19 cellular contexts compared by ENCODE assay signal in the genomic region with DNA sequence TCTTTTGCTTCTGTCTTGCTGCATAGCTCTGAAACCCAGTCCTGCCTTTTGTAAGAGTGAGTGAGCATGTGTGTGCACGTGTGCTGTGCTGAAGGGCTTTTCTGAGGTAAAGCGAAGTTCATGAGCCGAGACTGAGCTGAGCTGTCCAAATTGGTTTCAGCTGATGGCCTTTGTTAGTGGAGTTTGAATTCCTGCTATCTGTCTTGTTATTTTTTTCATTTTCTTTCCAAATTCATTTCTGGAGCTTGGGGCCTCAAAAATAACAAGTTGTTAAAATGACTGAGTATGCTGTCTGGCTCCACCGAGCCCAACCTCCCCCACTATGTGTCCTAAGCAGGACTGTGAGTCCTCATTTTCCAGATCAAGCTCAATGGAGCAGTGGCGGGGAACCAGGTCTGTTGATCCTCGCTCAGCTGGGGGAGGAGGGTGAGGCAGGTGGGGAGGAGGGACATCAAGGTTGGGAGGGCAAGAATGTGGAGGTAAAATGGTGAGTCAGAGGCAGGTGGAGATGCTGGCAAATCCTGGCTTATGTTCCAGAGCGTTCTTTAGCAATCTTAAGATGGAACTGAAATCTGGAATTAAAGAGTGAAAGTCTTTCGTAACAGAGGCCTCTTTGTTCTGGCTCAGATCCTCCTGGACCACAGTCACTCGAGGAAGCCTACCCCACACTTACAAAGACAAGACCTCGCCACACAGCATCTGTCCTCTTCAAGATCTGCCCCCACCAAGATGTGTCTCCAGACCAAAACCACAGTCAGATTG.
A peak's percentile ranks its signal among the peaks of the same experiment; 100 is the strongest.
DNase-seq lines count a peak whose midpoint lies in the region; ATAC-seq, FAIRE-seq and TF ChIP-seq lines count a peak whose summit lies in the region.
"Had no signal": no experiment of that assay in that cellular context is flagged by ENCODE, and none has a peak within 500 bp of the region (broad histone marks: within the 10 kb centered on the region; RNA-seq: fewer than 3 reads in every experiment).

No MANE protein-coding gene starts in this region.

- no peaks in the 10 kb centered on the region for H3K27me3 Mint-ChIP-seq in astrocyte (ENCODE audit: low read depth, unreplicated experiment)
- H3K27me3 Mint-ChIP-seq in T-helper 2 cell treated with Interferon-gamma antibody and Interleukin-4, amounts not matched to agents 5 μg/mL and 100 μg/mL, for 36 hours (ENCODE audit: low read depth): no peaks in the 10 kb centered on the region
- H3K27me3 Mint-ChIP-seq: activated T-helper 17 cell treated with anti-CD3 and anti-CD28 coated beads, Interleukin-2, amount 50 U/mL, for 72 hours; CD8-positive, alpha-beta memory T cell had no signal

- H3K36me3 ChIP-seq in astrocyte (ENCODE audit: insufficient read depth, low read length) (no peaks in the 10 kb centered on the region), rectal smooth muscle tissue (ENCODE audit: control insufficient read depth, insufficient read depth, low read length) (no peaks in the 10 kb centered on the region)
- H3K36me3 ChIP-seq: pancreas had no signal

- no peak overlapping the region for H3K4me3 Mint-ChIP-seq in astrocyte (ENCODE audit: unreplicated experiment)
- no peak overlapping the region for H3K4me3 Mint-ChIP-seq in T-helper 2 cell treated with Interferon-gamma antibody and Interleukin-4, amounts not matched to agents 5 μg/mL and 100 μg/mL, for 36 hours
- H3K4me3 Mint-ChIP-seq: activated T-helper 17 cell treated with anti-CD3 and anti-CD28 coated beads, Interleukin-2, amount 50 U/mL, for 72 hours; CD8-positive, alpha-beta memory T cell; T-helper 1 cell treated with Interleukin-12 subunit alpha and Interleukin-12 subunit beta and Interleukin-4 antibody, amounts not matched to agents 30 μg/mL and 1 μg/mL, for 36 hours had no signal

- no peak for TF ChIP-seq CTCF in astrocyte (IDR thresholded peaks at IDR 0.05; ENCODE audit: insufficient read depth, low read depth, low read length)

- no peak overlapping the region for H3K9ac ChIP-seq in astrocyte (ENCODE audit: low read length)
- H3K9ac ChIP-seq in rectal smooth muscle tissue (ENCODE audit: low read length): no peak overlapping the region

- no peak overlapping the region for H2AFZ ChIP-seq in astrocyte (ENCODE audit: low read depth, low read length)

- no peak overlapping the region for H3K27ac Mint-ChIP-seq in astrocyte (ENCODE audit: unreplicated experiment)
- H3K27ac Mint-ChIP-seq in T-helper 2 cell treated with Interferon-gamma antibody and Interleukin-4, amounts not matched to agents 5 μg/mL and 100 μg/mL, for 36 hours: no peak overlapping the region
- H3K27ac Mint-ChIP-seq: activated T-helper 17 cell treated with anti-CD3 and anti-CD28 coated beads, Interleukin-2, amount 50 U/mL, for 72 hours; CD8-positive, alpha-beta memory T cell; T-helper 1 cell treated with Interleukin-12 subunit alpha and Interleukin-12 subunit beta and Interleukin-4 antibody, amounts not matched to agents 30 μg/mL and 1 μg/mL, for 36 hours had no signal

- FAIRE-seq in astrocyte (lab: Jason Lieb, UNC): no peak
- FAIRE-seq: islet of Langerhans, pancreas had no signal

- no peak overlapping the region for H3K27ac ChIP-seq in astrocyte (ENCODE audit: low read depth, low read length)
- peak overlapping the region; percentile 47 for H3K27ac ChIP-seq in rectal smooth muscle tissue (ENCODE audit: low read depth, low read length)
- H3K27ac ChIP-seq: pancreas had no signal

- H3K4me3 ChIP-seq in astrocyte (ENCODE audit: insufficient read depth, low read depth, low read length): no peak overlapping the region
- no peak overlapping the region for H3K4me3 ChIP-seq in rectal smooth muscle tissue (ENCODE audit: low read length)
- H3K4me3 ChIP-seq: pancreas had no signal

- no peaks in the 10 kb centered on the region for H4K20me1 ChIP-seq in astrocyte (ENCODE audit: insufficient read depth, low read length)

- ATAC-seq in GM21576 (IDR thresholded peaks at IDR 0.05; ENCODE audit: unreplicated experiment) (no peak), HG03196 (IDR thresholded peaks at IDR 0.05; ENCODE audit: unreplicated experiment) (no peak)
- ATAC-seq: activated T-helper 17 cell treated with anti-CD3 and anti-CD28 coated beads, Interleukin-2, amount 50 U/mL, for 72 hours; pancreas had no signal

- DNase-seq in COLO829 (ENCODE audit: low spot score) (peak; percentile 3), astrocyte (ENCODE audit: low read depth) (peak; percentile 11), foreskin melanocyte (peak; percentile 56), NCI-H146 (lab: John Stamatoyannopoulos, UW) (no peak)
- no peak for DNase-seq in T-helper 2 cell treated with Interferon-gamma antibody and Interleukin-4, amounts not matched to agents 5 μg/mL and 100 μg/mL, for 36 hours (ENCODE audit: low spot score)
- DNase-seq: activated CD4-positive, CD25-positive, alpha-beta regulatory T cell; amygdala; CD8-positive, alpha-beta memory T cell; GOT3; NCI-H1694; SHP77; stimulated activated naive CD4-positive, alpha-beta T cell treated with Interleukin-2 at 50 U/mL for 16 hours had no signal

- no peaks in the 10 kb centered on the region for H3K9me3 Mint-ChIP-seq in astrocyte (ENCODE audit: unreplicated experiment)
- H3K9me3 Mint-ChIP-seq in T-helper 2 cell treated with Interferon-gamma antibody and Interleukin-4, amounts not matched to agents 5 μg/mL and 100 μg/mL, for 36 hours: no peaks in the 10 kb centered on the region
- H3K9me3 Mint-ChIP-seq: activated T-helper 17 cell treated with anti-CD3 and anti-CD28 coated beads, Interleukin-2, amount 50 U/mL, for 72 hours; CD8-positive, alpha-beta memory T cell; T-helper 1 cell treated with Interleukin-12 subunit alpha and Interleukin-12 subunit beta and Interleukin-4 antibody, amounts not matched to agents 30 μg/mL and 1 μg/mL, for 36 hours had no signal

- no peaks in the 10 kb centered on the region for H3K4me1 ChIP-seq in astrocyte (ENCODE audit: insufficient read depth, low read length)
- H3K4me1 ChIP-seq in rectal smooth muscle tissue (ENCODE audit: control insufficient read depth, insufficient read depth, low read length): peaks cover 37% of the 10 kb centered on the region
- H3K4me1 ChIP-seq: pancreas had no signal

- H3K79me2 ChIP-seq in astrocyte (ENCODE audit: insufficient read depth, low read length): no peaks in the 10 kb centered on the region

- no peaks in the 10 kb centered on the region for H3K27me3 ChIP-seq in astrocyte (ENCODE audit: insufficient read depth, low read length)
- H3K27me3 ChIP-seq in rectal smooth muscle tissue (ENCODE audit: control insufficient read depth, insufficient read depth, low read length): no peaks in the 10 kb centered on the region
- H3K27me3 ChIP-seq: pancreas had no signal

- H3K9me3 ChIP-seq in astrocyte (ENCODE audit: insufficient read depth, low read depth, low read length): no peaks in the 10 kb centered on the region
- H3K9me3 ChIP-seq: pancreas had no signal

- H3K4me2 ChIP-seq in astrocyte (ENCODE audit: low read length): no peak overlapping the region

- H3K36me3 Mint-ChIP-seq in astrocyte (ENCODE audit: low read depth, unreplicated experiment): no peaks in the 10 kb centered on the region
- H3K36me3 Mint-ChIP-seq in T-helper 2 cell treated with Interferon-gamma antibody and Interleukin-4, amounts not matched to agents 5 μg/mL and 100 μg/mL, for 36 hours (ENCODE audit: low read depth): no peaks in the 10 kb centered on the region

- H3K4me1 Mint-ChIP-seq in astrocyte (ENCODE audit: low read depth, unreplicated experiment): peaks cover 12% of the 10 kb centered on the region
- H3K4me1 Mint-ChIP-seq in T-helper 2 cell treated with Interferon-gamma antibody and Interleukin-4, amounts not matched to agents 5 μg/mL and 100 μg/mL, for 36 hours (ENCODE audit: low read depth): no peaks in the 10 kb centered on the region
- H3K4me1 Mint-ChIP-seq: activated T-helper 17 cell treated with anti-CD3 and anti-CD28 coated beads, Interleukin-2, amount 50 U/mL, for 72 hours; CD8-positive, alpha-beta memory T cell had no signal

Comparison
In these comparisons a context has a peak if more than half of its experiments do, and no peak if none do; other contexts are left out.
1. DNase-seq: peak in COLO829 (single experiment), astrocyte (single experiment) and foreskin melanocyte (single experiment); none in T-helper 2 cell treated with Interferon-gamma antibody and Interleukin-4, amounts not matched to agents 5 μg/mL and 100 μg/mL, for 36 hours (single experiment) and NCI-H146 (single experiment).